ENCODE assay signal across 8 cellular contexts in genomic region chr7:29884399-29885272, GRCh38.
A peak's percentile ranks its signal among the peaks of the same experiment; 100 is the strongest.
DNase-seq lines count a peak whose midpoint lies in the region; ATAC-seq and TF ChIP-seq lines count a peak whose summit lies in the region.
"Had no signal": no experiment of that assay in that cellular context is flagged by ENCODE, and none has a peak within 500 bp of the region (broad histone marks: within the 10 kb centered on the region; RNA-seq: fewer than 3 reads in every experiment).

No MANE protein-coding gene starts in this region.

- POLR2A ChIA-PET in PC-3 (lab: Charles Lee; ENCODE audit: unreplicated experiment) = interaction anchor here (0.6 kb wide), 1 partner anchor 18 kb away, joined by 3 read pairs; no protein-coding TSS in a partner anchor

- BruUV-seq in PC-3 (replicated peaks; lab: Mats Ljungman, UMichigan) = no TSS peak

- no peaks in the 10 kb centered on the region for H3K79me2 ChIP-seq in PC-3 (ENCODE audit: low read length)

- H3K36me3 ChIP-seq in HUES6 (ENCODE audit: control insufficient read depth, insufficient read depth, low read length) (peaks cover 7% of the 10 kb centered on the region; the same call in 1 of the 2 replicates), PC-3 (ENCODE audit: low read depth, low read length) (no peaks in the 10 kb centered on the region)

- intact Hi-C loops in PC-3 (cut with micrococcal nuclease) = no loop called here

- CTCF ChIA-PET in PC-3 (lab: Charles Lee) = no interaction called here

- H3K27ac ChIP-seq in HUES6 (ENCODE audit: low read depth, low read length) (no peak overlapping the region), PC-3 (ENCODE audit: low read length) (peak overlapping the region; percentile 2; the same call in 1 of the 2 replicates), skin epidermis (peak overlapping the region in 1 of 21 experiments; percentile 23)
- H3K27ac ChIP-seq: GM23248 had no signal

- H3K4me3 ChIP-seq in HUES6 (ENCODE audit: low read depth, low read length) (peak overlapping the region; percentile 54), PC-3 (ENCODE audit: low read length) (peak overlapping the region; percentile 63), skin epidermis (peak overlapping the region; percentile 4 to 34 (median 20))
- H3K4me3 ChIP-seq: GM23248 had no signal

- H3K4me2 ChIP-seq in PC-3 (ENCODE audit: low read length) = peak overlapping the region; percentile 71

- H3K27me3 ChIP-seq in HUES6 (ENCODE audit: control insufficient read depth, insufficient read depth, low read length) (peaks cover 7% of the 10 kb centered on the region; the same call in 1 of the 2 replicates), PC-3 (ENCODE audit: low read length) (no peaks in the 10 kb centered on the region)

- peak; percentile 27; the same call in 1 of the 2 replicates for TF ChIP-seq CTCF in PC-3 (conservative IDR thresholded peaks at IDR 0.05; ENCODE audit: low read depth, low read length)

- H3K9me2 ChIP-seq in PC-3 (replicated peaks; ENCODE audit: low read length) = no peaks in the 10 kb centered on the region

- H4K20me1 ChIP-seq in PC-3 (ENCODE audit: low read length) = no peaks in the 10 kb centered on the region

- no peaks in the 10 kb centered on the region for H3K9me3 ChIP-seq in HUES6 (ENCODE audit: control insufficient read depth, insufficient read depth, low read depth, low read length)
- H3K9me3 ChIP-seq in PC-3 (ENCODE audit: low read length) = no peaks in the 10 kb centered on the region

- H3K4me1 ChIP-seq in HUES6 (ENCODE audit: control insufficient read depth, insufficient read depth, low read length) = peaks cover 18% of the 10 kb centered on the region
- H3K4me1 ChIP-seq in PC-3 (ENCODE audit: insufficient read depth, low read length) = peaks cover 12% of the 10 kb centered on the region

- DNase-seq in PC-3 (peak; percentile 70), iPS DF 19.7 (ENCODE audit: low read depth, low spot score) (peak; percentile 28), NOMO-1 treated with dmso at 0.1 percent for 144 hours (lab: John Stamatoyannopoulos, UW; ENCODE audit: unreplicated experiment) (no peak), germinal center (ENCODE audit: low spot score) (no peak)
- DNase-seq: GM23248 had no signal

- H3K9ac ChIP-seq in HUES6 (ENCODE audit: low read length) = no peak overlapping the region
- no peak overlapping the region for H3K9ac ChIP-seq in PC-3 (ENCODE audit: low read length)
- H3K9ac ChIP-seq: GM23248 had no signal

- no peaks in the 10 kb centered on the region for H3F3A ChIP-seq in PC-3 (ENCODE audit: low read length, unreplicated experiment)

- peak overlapping the region; percentile 71 for H2AFZ ChIP-seq in PC-3 (ENCODE audit: low read length)
- H2AFZ ChIP-seq: GM23248 had no signal

- ATAC-seq in PC-3 = peak; percentile 80
- no peak for ATAC-seq in GM19395 (IDR thresholded peaks at IDR 0.05; ENCODE audit: unreplicated experiment)

Comparison
In these comparisons a context has a peak if more than half of its experiments do, and no peak if none do; other contexts are left out.
1. DNase-seq: peak in PC-3 (single experiment) and iPS DF 19.7 (single experiment); none in NOMO-1 treated with dmso at 0.1 percent for 144 hours (single experiment) and germinal center (single experiment).
2. Peak in every context shown above with its lines, with median percentiles within 50 percentile points of each other: H3K4me3 ChIP-seq.